Comparison of ENCODE assay signal across 14 cellular contexts in the genomic region with DNA sequence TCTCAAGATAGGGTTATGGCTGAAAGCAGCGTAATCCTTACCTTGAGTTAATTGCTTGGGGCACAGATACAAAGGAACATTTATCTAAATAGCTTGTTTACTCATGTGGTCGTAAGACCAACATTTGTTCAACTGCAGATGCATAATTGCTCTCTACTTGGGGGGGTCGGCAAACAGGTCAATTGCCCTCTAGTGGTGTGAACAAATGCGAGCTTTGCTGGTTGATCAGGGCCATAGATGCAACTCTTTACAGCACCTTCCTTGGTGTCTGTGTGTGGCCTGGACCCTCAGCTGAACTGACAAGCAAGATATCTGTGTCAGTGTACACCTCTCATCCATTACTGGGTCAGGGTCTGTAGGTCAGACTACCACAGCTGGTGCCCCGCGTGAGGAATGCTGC. TPM values are rescaled to one million over a fixed set of nuclear protein-coding genes. Genes with fewer than 3 reads are reported as not detected.
DNase-seq lines count a peak whose midpoint lies in the region; ATAC-seq, FAIRE-seq and TF ChIP-seq lines count a peak whose summit lies in the region.
"Had no signal": no experiment of that assay in that cellular context is flagged by ENCODE, and none has a peak within 500 bp of the region (broad histone marks: within the 10 kb centered on the region; RNA-seq: fewer than 3 reads in every experiment).

No MANE protein-coding gene starts in this region.

- peaks cover 36% of the 10 kb centered on the region for H3K27me3 Mint-ChIP-seq in HFFc6 (ENCODE audit: insufficient read depth)
- H3K27me3 Mint-ChIP-seq in astrocyte (ENCODE audit: low read depth, unreplicated experiment): peaks cover 7% of the 10 kb centered on the region
- H3K27me3 Mint-ChIP-seq in natural killer cell (ENCODE audit: low read depth in 2 of 2): peaks cover 40 to 51% of the 10 kb centered on the region in 2 donors

- H3K36me3 Mint-ChIP-seq in HFFc6 (ENCODE audit: low read depth) (no peaks in the 10 kb centered on the region), astrocyte (ENCODE audit: low read depth, unreplicated experiment) (no peaks in the 10 kb centered on the region), natural killer cell (no peaks in the 10 kb centered on the region)

- H3K27ac ChIP-seq in astrocyte (ENCODE audit: low read depth, low read length): no peak overlapping the region
- H3K27ac ChIP-seq in liver (ENCODE audit: low read depth in 1 of 2, low read length in 2 of 2): no peak overlapping the region
- H3K27ac ChIP-seq: adrenal gland had no signal

- no peaks in the 10 kb centered on the region for H3K79me2 ChIP-seq in astrocyte (ENCODE audit: insufficient read depth, low read length)

- H3K4me2 ChIP-seq in astrocyte (ENCODE audit: low read length): no peak overlapping the region

- 62% methylated on average over 6 of the region's 6 CpGs for WGBS in liver

- H3K9ac ChIP-seq in astrocyte (ENCODE audit: low read length) (no peak overlapping the region), liver (ENCODE audit: low read depth in 1 of 2, low read length in 2 of 2) (no peak overlapping the region)

- no peaks in the 10 kb centered on the region for H4K20me1 ChIP-seq in astrocyte (ENCODE audit: insufficient read depth, low read length)
- H4K20me1 ChIP-seq: BLaER1 treated with 17β-estradiol and CSF1 and Interleukin-3, amounts not matched to agents 10 nM and 100 nM had no signal

- H3K4me1 ChIP-seq in astrocyte (ENCODE audit: insufficient read depth, low read length) (no peaks in the 10 kb centered on the region), liver (ENCODE audit: control insufficient read depth in 4 of 4, insufficient read depth in 4 of 4, low read length in 3 of 4) (peaks cover 0 to 6% (median 2%) of the 10 kb centered on the region in 4 donors)
- H3K4me1 ChIP-seq: adrenal gland had no signal

- H3K27ac Mint-ChIP-seq in HFFc6 (no peak overlapping the region), astrocyte (ENCODE audit: unreplicated experiment) (no peak overlapping the region), natural killer cell (no peak overlapping the region)
- H3K27ac Mint-ChIP-seq: nephron had no signal

- H3K9me3 ChIP-seq in astrocyte (ENCODE audit: insufficient read depth, low read depth, low read length) (no peaks in the 10 kb centered on the region), liver (ENCODE audit: control insufficient read depth in 4 of 4, low read length in 3 of 4) (no peaks in the 10 kb centered on the region)
- H3K9me3 ChIP-seq: adrenal gland had no signal

- H3K4me3 Mint-ChIP-seq in HFFc6 (no peak overlapping the region), astrocyte (ENCODE audit: unreplicated experiment) (no peak overlapping the region), natural killer cell (no peak overlapping the region)
- H3K4me3 Mint-ChIP-seq: nephron had no signal

- H3K9me3 Mint-ChIP-seq in HFFc6 (peaks cover 4% of the 10 kb centered on the region; the same call in 1 of the 2 replicates), astrocyte (ENCODE audit: unreplicated experiment) (peaks cover 9% of the 10 kb centered on the region), natural killer cell (no peaks in the 10 kb centered on the region)

- H3K4me3 ChIP-seq in astrocyte (ENCODE audit: insufficient read depth, low read depth, low read length) (no peak overlapping the region), liver (ENCODE audit: low read depth in 1 of 3, low read length in 3 of 3) (no peak overlapping the region)
- H3K4me3 ChIP-seq: adrenal gland; BLaER1 treated with 17β-estradiol and CSF1 and Interleukin-3, amounts not matched to agents 10 nM and 100 nM had no signal

- no peaks in the 10 kb centered on the region for H3K4me1 Mint-ChIP-seq in HFFc6 (ENCODE audit: low read depth)
- no peaks in the 10 kb centered on the region for H3K4me1 Mint-ChIP-seq in astrocyte (ENCODE audit: low read depth, unreplicated experiment)
- H3K4me1 Mint-ChIP-seq in natural killer cell: no peaks in the 10 kb centered on the region
- H3K4me1 Mint-ChIP-seq: nephron had no signal

- no peak for TF ChIP-seq RAD21 in liver (IDR thresholded peaks at IDR 0.05)

- no peak for FAIRE-seq in astrocyte (lab: Jason Lieb, UNC)
- no peak for FAIRE-seq in D721Med (lab: Jason Lieb, UNC)

- ATAC-seq in natural killer cell (no peak), HG03565 (IDR thresholded peaks at IDR 0.05; ENCODE audit: unreplicated experiment) (no peak)
- ATAC-seq: left ventricle myocardium superior had no signal

- H3K36me3 ChIP-seq in astrocyte (ENCODE audit: insufficient read depth, low read length) (no peaks in the 10 kb centered on the region), liver (ENCODE audit: control insufficient read depth in 4 of 4, insufficient read depth in 3 of 4, low read depth in 1 of 4, low read length in 3 of 4) (no peaks in the 10 kb centered on the region)
- H3K36me3 ChIP-seq: adrenal gland had no signal

- no peak overlapping the region for H2AFZ ChIP-seq in astrocyte (ENCODE audit: low read depth, low read length)

- TF ChIP-seq CTCF in HFFc6 (IDR thresholded peaks at IDR 0.05) (peak; percentile 41), astrocyte (IDR thresholded peaks at IDR 0.05; ENCODE audit: insufficient read depth, low read depth, low read length) (peak; percentile 5), liver (IDR thresholded peaks at IDR 0.05; ENCODE audit: low read depth, low read length, missing input control) (peak; percentile 2), natural killer cell (IDR thresholded peaks at IDR 0.05) (no peak), D721Med (IDR thresholded peaks at IDR 0.05; ENCODE audit: insufficient read depth, missing control alignments) (no peak)

- intact Hi-C loops in natural killer cell (cut with micrococcal nuclease): no loop called here

- peaks cover 30% of the 10 kb centered on the region for H3K27me3 ChIP-seq in astrocyte (ENCODE audit: insufficient read depth, low read length)
- no peaks in the 10 kb centered on the region for H3K27me3 ChIP-seq in liver (ENCODE audit: control insufficient read depth in 4 of 4, insufficient read depth in 4 of 4, low read length in 3 of 4)
- H3K27me3 ChIP-seq: BLaER1 treated with 17β-estradiol and CSF1 and Interleukin-3, amounts not matched to agents 10 nM and 100 nM had no signal

- peak; percentile 22 for DNase-seq in ELR (ENCODE audit: low read depth)
- DNase-seq in HFFc6: no peak
- DNase-seq in astrocyte (ENCODE audit: low read depth): no peak
- DNase-seq in natural killer cell: no peak
- no peak for DNase-seq in central memory CD4-positive, alpha-beta T cell
- no peak for DNase-seq in D721Med (ENCODE audit: insufficient read length, low spot score)
- DNase-seq: activated CD4-positive, alpha-beta T cell treated with anti-CD3 and anti-CD28 coated beads for 1 hour; activated T-cell treated with anti-CD3 and anti-CD28 coated beads, Interleukin-2, amount 50 U/mL, for 1 hour; adrenal gland; left ventricle myocardium superior had no signal

TF ChIP-seq in liver, 16 proteins besides CTCF, POLR2A, EP300 and RAD21 (continues in another document):
- TF ChIP-seq FOXA1 (IDR thresholded peaks at IDR 0.05) (no peak), EGR1 (IDR thresholded peaks at IDR 0.05; ENCODE audit: low read depth in 2 of 2) (no peak), GABPA (IDR thresholded peaks at IDR 0.05 in 1 of 2, conservative IDR thresholded peaks at IDR 0.05 in 1 of 2) (no peak), TAF1 (conservative IDR thresholded peaks at IDR 0.05) (no peak), SP1 (IDR thresholded peaks at IDR 0.05) (no peak), NR2F2 (IDR thresholded peaks at IDR 0.05) (no peak), JUND (IDR thresholded peaks at IDR 0.05) (no peak), FOXA2 (IDR thresholded peaks at IDR 0.05) (no peak)
- TF ChIP-seq, protein P1, sequence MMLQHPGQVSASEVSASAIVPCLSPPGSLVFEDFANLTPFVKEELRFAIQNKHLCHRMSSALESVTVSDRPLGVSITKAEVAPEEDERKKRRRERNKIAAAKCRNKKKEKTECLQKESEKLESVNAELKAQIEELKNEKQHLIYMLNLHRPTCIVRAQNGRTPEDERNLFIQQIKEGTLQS (IDR thresholded peaks at IDR 0.05): no peak

RNA-seq across cellular contexts. Expression of a gene that starts 24.1 kb away (rescaled TPM):
- total RNA-seq in HFFc6 (2021; fragmentation: NEBNext Ultra II Directional; extraction: Animal tissue kit (Norgen Biotek cat#: 25700)): 1 to 10 TPM in 5 of 6 experiments, under 1 TPM in 1; 0.94 to 3.8 (median 1.9) TPM
- total RNA-seq in astrocyte (0.50 and 1.7 TPM in 2 replicates), liver (10 to 100 TPM; 27.3 to 31.2 TPM), natural killer cell (100 to 1,000 TPM in 1 of 3 donors, 10 to 100 TPM in 2; 43.1 to 135 (median 73.5) TPM)
- 10 to 100 TPM; 12.0 to 49.3 TPM for polyA plus RNA-seq in liver

RNA-seq across cellular contexts. Expression of a gene that starts 26.5 kb away (rescaled TPM):
- 1 to 10 TPM; 1.6 to 4.8 (median 1.9) TPM for total RNA-seq in HFFc6 (2021; fragmentation: NEBNext Ultra II Directional; extraction: Animal tissue kit (Norgen Biotek cat#: 25700))
- total RNA-seq in astrocyte (2.7 and 3.4 TPM in 2 replicates), liver (10 to 100 TPM; 23.4 to 24.5 TPM), natural killer cell (100 to 1,000 TPM in 1 of 3 donors, 10 to 100 TPM in 2; 55.2 to 131 (median 77.1) TPM)
- 10 to 100 TPM; 15.5 to 37.8 TPM for polyA plus RNA-seq in liver

RNA-seq across cellular contexts. Expression of a gene that starts 39.9 kb away (rescaled TPM):
- total RNA-seq in HFFc6 (2021; fragmentation: NEBNext Ultra II Directional; extraction: Animal tissue kit (Norgen Biotek cat#: 25700)): not detected
- total RNA-seq in astrocyte (0.48 and 0.89 TPM in 2 replicates), liver (1 to 10 TPM; 1.3 to 3.0 TPM), natural killer cell (1 to 10 TPM; 1.2 to 4.3 (median 3.6) TPM)
- polyA plus RNA-seq in liver: 1 to 10 TPM in 1 of 2 donors, under 1 TPM in 1; 0.69 to 1.9 TPM

Comparison
In these comparisons a context has a peak if more than half of its experiments do, and no peak if none do; other contexts are left out.
1. CTCF ChIP-seq: peak in HFFc6 (single experiment), astrocyte (single experiment) and liver (single experiment); none in natural killer cell (single experiment) and D721Med (single experiment).
2. RNA of a gene that starts 24.1 kb away (total RNA-seq): 43.1 to 135 TPM in natural killer cell and 27.3 to 31.2 TPM in liver; 0.94 to 3.8 TPM in HFFc6 and 0.50 to 1.7 TPM in astrocyte; every median in the first group is over 4 times any median in the second.